ENCODE assay signal across 27 cellular contexts in genomic region chr5:6680922-6681321, GRCh38.
DNase-seq lines count a peak whose midpoint lies in the region; TF ChIP-seq lines count a peak whose summit lies in the region.
"Had no signal": no experiment of that assay in that cellular context is flagged by ENCODE, and none has a peak within 500 bp of the region (broad histone marks: within the 10 kb centered on the region; RNA-seq: fewer than 3 reads in every experiment).

No MANE protein-coding gene starts in this region.

- no peak overlapping the region for H3K27ac ChIP-seq in HEK293 (ENCODE audit: extremely low read depth, low read depth, low read length)
- H3K27ac ChIP-seq: 22Rv1; A549; BLaER1; BLaER1 treated with 17β-estradiol and CSF1 and Interleukin-3, amounts not matched to agents 10 nM and 100 nM; C4-2B had no signal

- POLR2A ChIA-PET in HEK293 (lab: Yijun Ruan, JAX), result no interaction called here

- no peaks in the 10 kb centered on the region for H3K4me1 ChIP-seq in HEK293 (ENCODE audit: control insufficient read depth, insufficient read depth, low read length)
- H3K4me1 ChIP-seq: A549; BE2C; BLaER1; BLaER1 treated with 17β-estradiol and CSF1 and Interleukin-3, amounts not matched to agents 10 nM and 100 nM; Caco-2 had no signal

- DNase-seq in activated naive CD4-positive, alpha-beta T cell treated with anti-CD3 and anti-CD28 coated beads, Interleukin-2, amount 50 U/mL, for 16 hours, result no peak
- DNase-seq: 8988T; ACHN; AML-193; BE2C; C1 segment of cervical spinal cord; Caco-2; Calu3; CD4-positive, alpha-beta memory T cell; CD4-positive, alpha-beta T cell; CD4-positive, CD25-positive, alpha-beta regulatory T cell; CD8-positive, alpha-beta memory T cell; CD8-positive, alpha-beta T cell; COR-L47; DMS 273 treated with DMSO at 0.1 percent for 48 hours; DMS153; DMS53; DMS79; DMS79 treated with DMSO at 0.1 percent for 48 hours; DND-41; EL had no signal

- H3K36me3 ChIP-seq in HEK293 (ENCODE audit: control insufficient read depth in 2 of 2, insufficient read depth in 1 of 2, low read length in 2 of 2), result no peaks in the 10 kb centered on the region
- H3K36me3 ChIP-seq: BE2C; BLaER1; BLaER1 treated with 17β-estradiol and CSF1 and Interleukin-3, amounts not matched to agents 10 nM and 100 nM had no signal

- no peak for TF ChIP-seq CTCF in HEK293 (tag by site-specific recombination; IDR thresholded peaks at IDR 0.05)

- no peaks in the 10 kb centered on the region for H3K9me3 ChIP-seq in HEK293 (ENCODE audit: control insufficient read depth, insufficient read depth, low read depth, low read length)
- H3K9me3 ChIP-seq: A549; BE2C; BLaER1; BLaER1 treated with 17β-estradiol and CSF1 and Interleukin-3, amounts not matched to agents 10 nM and 100 nM; Caco-2 had no signal

- CTCF ChIA-PET in HEK293 (lab: Yijun Ruan, JAX), result interaction anchor here (0.6 to 0.9 kb wide), 2 partner anchors 10 to 19 kb away, joined by 3 to 4 read pairs; no protein-coding TSS in a partner anchor

- no peak overlapping the region for H3K4me3 ChIP-seq in HEK293 (ENCODE audit: low read depth, low read length)
- H3K4me3 ChIP-seq: A549; BLaER1; BLaER1 treated with 17β-estradiol and CSF1 and Interleukin-3, amounts not matched to agents 10 nM and 100 nM had no signal

TF ChIP-seq in HEK293, 187 proteins besides CTCF, POLR2A, EP300 and RAD21:
- TF ChIP-seq, protein P1, sequence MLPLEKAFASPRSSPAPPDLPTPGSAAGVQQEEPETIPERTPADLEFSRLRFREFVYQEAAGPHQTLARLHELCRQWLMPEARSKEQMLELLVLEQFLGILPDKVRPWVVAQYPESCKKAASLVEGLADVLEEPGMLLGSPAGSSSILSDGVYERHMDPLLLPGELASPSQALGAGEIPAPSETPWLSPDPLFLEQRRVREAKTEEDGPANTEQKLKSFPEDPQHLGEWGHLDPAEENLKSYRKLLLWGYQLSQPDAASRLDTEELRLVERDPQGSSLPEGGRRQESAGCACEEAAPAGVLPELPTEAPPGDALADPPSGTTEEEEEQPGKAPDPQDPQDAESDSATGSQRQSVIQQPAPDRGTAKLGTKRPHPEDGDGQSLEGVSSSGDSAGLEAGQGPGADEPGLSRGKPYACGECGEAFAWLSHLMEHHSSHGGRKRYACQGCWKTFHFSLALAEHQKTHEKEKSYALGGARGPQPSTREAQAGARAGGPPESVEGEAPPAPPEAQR (tag by site-specific recombination; IDR thresholded peaks at IDR 0.05), result no peak
- no peak for TF ChIP-seq KLF10 (tag by site-specific recombination; IDR thresholded peaks at IDR 0.05)
- TF ChIP-seq ZNF157 (tag by site-specific recombination; IDR thresholded peaks at IDR 0.05), result peak; percentile 98
